ENCODE assay signal across 22 cellular contexts in the genomic region with DNA sequence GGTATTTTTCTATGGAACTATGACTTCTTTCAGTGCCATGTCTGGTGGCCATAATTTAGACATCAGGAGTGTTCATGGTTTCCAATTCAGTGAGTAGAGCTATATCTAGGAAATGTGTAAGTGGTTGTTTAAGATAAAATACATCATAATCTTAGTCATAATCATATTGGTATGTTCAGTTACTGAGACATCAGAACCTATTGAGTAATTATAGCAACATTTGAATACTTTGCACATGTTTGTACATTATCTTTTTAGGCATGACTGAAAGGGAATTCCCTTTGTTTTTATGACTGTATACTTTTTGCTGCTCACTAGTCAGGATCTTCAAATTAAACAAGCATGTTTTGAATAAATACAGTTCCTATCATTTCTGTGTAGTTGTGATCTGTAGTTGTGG.
DNase-seq lines count a peak whose midpoint lies in the region; ATAC-seq and TF ChIP-seq lines count a peak whose summit lies in the region.
"Had no signal": no experiment of that assay in that cellular context is flagged by ENCODE, and none has a peak within 500 bp of the region (broad histone marks: within the 10 kb centered on the region; RNA-seq: fewer than 3 reads in every experiment).

No MANE protein-coding gene starts in this region.

- TF ChIP-seq POLR2A in breast epithelium (IDR thresholded peaks at IDR 0.05), result no peak

- H3K36me3 Mint-ChIP-seq in MCF 10A (ENCODE audit: insufficient read depth, unreplicated experiment), result peaks cover 78% of the 10 kb centered on the region

- CTCF ChIA-PET in MCF 10A (lab: Yijun Ruan, JAX), result interaction anchor here (1.0 kb wide), 1 partner anchor 15 kb away, joined by 5 read pairs; no protein-coding TSS in a partner anchor

- H3K27ac ChIP-seq in breast epithelium, result no peak overlapping the region
- H3K27ac ChIP-seq: cardiac muscle cell, PC-9, skin epidermis, thyroid gland had no signal

- POLR2A ChIA-PET in MCF 10A (lab: Yijun Ruan, JAX), result interaction anchor here (2.0 kb wide), 1 partner anchor 10 kb away, joined by 5 read pairs; no protein-coding TSS in a partner anchor

- intact Hi-C loops in MCF 10A (cut with micrococcal nuclease) (no loop called here), breast epithelium (cut with DNase I; ENCODE audit: low total_unique reads) (no loop called here)

- no peaks in the 10 kb centered on the region for H3K9me3 Mint-ChIP-seq in MCF 10A (ENCODE audit: unreplicated experiment)
- H3K9me3 Mint-ChIP-seq in stimulated activated naive CD8-positive, alpha-beta T cell treated with anti-CD3 and anti-CD28 coated beads, Interleukin-15, amount 100 ng/mL, for 72 hours, result no peaks in the 10 kb centered on the region
- H3K9me3 Mint-ChIP-seq: activated naive CD4-positive, alpha-beta T cell treated with anti-CD3 and anti-CD28 coated beads, Interleukin-2, amount 10 ng/mL, durations not matched to agents 7 days and 5 days; H9 had no signal

- H3K27me3 Mint-ChIP-seq in MCF 10A (ENCODE audit: insufficient read depth, unreplicated experiment), result no peaks in the 10 kb centered on the region
- no peaks in the 10 kb centered on the region for H3K27me3 Mint-ChIP-seq in stimulated activated naive CD8-positive, alpha-beta T cell treated with anti-CD3 and anti-CD28 coated beads, Interleukin-15, amount 100 ng/mL, for 72 hours
- H3K27me3 Mint-ChIP-seq: activated naive CD4-positive, alpha-beta T cell treated with anti-CD3 and anti-CD28 coated beads, Interleukin-2, amount 10 ng/mL, durations not matched to agents 7 days and 5 days had no signal

- H3K4me1 Mint-ChIP-seq in MCF 10A (ENCODE audit: insufficient read depth, unreplicated experiment), result no peaks in the 10 kb centered on the region
- no peaks in the 10 kb centered on the region for H3K4me1 Mint-ChIP-seq in stimulated activated naive CD8-positive, alpha-beta T cell treated with anti-CD3 and anti-CD28 coated beads, Interleukin-15, amount 100 ng/mL, for 72 hours
- H3K4me1 Mint-ChIP-seq: activated naive CD4-positive, alpha-beta T cell treated with anti-CD3 and anti-CD28 coated beads, Interleukin-2, amount 10 ng/mL, durations not matched to agents 7 days and 5 days; H9 had no signal

- H3K27me3 ChIP-seq in breast epithelium, result no peaks in the 10 kb centered on the region
- H3K27me3 ChIP-seq: cardiac muscle cell, thyroid gland had no signal

- H3K9me3 ChIP-seq in breast epithelium, result no peaks in the 10 kb centered on the region
- H3K9me3 ChIP-seq: thyroid gland had no signal

- H3K4me1 ChIP-seq in breast epithelium, result no peaks in the 10 kb centered on the region
- H3K4me1 ChIP-seq: thyroid gland had no signal

- H3K4me3 Mint-ChIP-seq in MCF 10A (ENCODE audit: unreplicated experiment), result no peak overlapping the region
- H3K4me3 Mint-ChIP-seq in stimulated activated naive CD8-positive, alpha-beta T cell treated with anti-CD3 and anti-CD28 coated beads, Interleukin-15, amount 100 ng/mL, for 72 hours, result no peak overlapping the region
- H3K4me3 Mint-ChIP-seq: activated naive CD4-positive, alpha-beta T cell treated with anti-CD3 and anti-CD28 coated beads, Interleukin-2, amount 10 ng/mL, durations not matched to agents 7 days and 5 days; H9 had no signal

- no peaks in the 10 kb centered on the region for H3K36me3 ChIP-seq in breast epithelium

- TF ChIP-seq CTCF in MCF 10A (IDR thresholded peaks at IDR 0.05; ENCODE audit: unreplicated experiment) (no peak), breast epithelium (IDR thresholded peaks at IDR 0.05) (no peak)

- ATAC-seq in HG03442 (IDR thresholded peaks at IDR 0.05; ENCODE audit: unreplicated experiment), result peak; percentile 32
- ATAC-seq in stimulated activated naive CD8-positive, alpha-beta T cell treated with anti-CD3 and anti-CD28 coated beads, Interleukin-15, amount 100 ng/mL, for 72 hours, result peak; percentile 82
- no peak for ATAC-seq in HG02571 (IDR thresholded peaks at IDR 0.05; ENCODE audit: unreplicated experiment)
- ATAC-seq: left ventricle myocardium superior had no signal

- peak overlapping the region; percentile 6 for H3K27ac Mint-ChIP-seq in MCF 10A (ENCODE audit: low read depth, unreplicated experiment)
- no peak overlapping the region for H3K27ac Mint-ChIP-seq in stimulated activated naive CD8-positive, alpha-beta T cell treated with anti-CD3 and anti-CD28 coated beads, Interleukin-15, amount 100 ng/mL, for 72 hours
- H3K27ac Mint-ChIP-seq: activated naive CD4-positive, alpha-beta T cell treated with anti-CD3 and anti-CD28 coated beads, Interleukin-2, amount 10 ng/mL, durations not matched to agents 7 days and 5 days; H9 had no signal

- H3K4me3 ChIP-seq in breast epithelium, result no peak overlapping the region
- H3K4me3 ChIP-seq: cardiac muscle cell, PC-9, skin epidermis, thyroid gland had no signal

- no TSS peak for BruUV-seq in MCF 10A (replicated peaks; lab: Mats Ljungman, UMichigan)

- DNase-seq in MCF 10A (ENCODE audit: unreplicated experiment), result no peak
- no peak for DNase-seq in breast epithelium (ENCODE audit: low spot score in 2 of 2)
- peak; percentile 65 for DNase-seq in fibroblast of gingiva (ENCODE audit: low read depth)
- DNase-seq in stimulated activated naive CD8-positive, alpha-beta T cell treated with anti-CD3 and anti-CD28 coated beads, Interleukin-15, amount 100 ng/mL, for 72 hours, result no peak
- DNase-seq in dermis blood vessel endothelial cell, result no peak
- no peak for DNase-seq in RPMI8226
- DNase-seq: activated CD8-positive, alpha-beta memory T cell treated with anti-CD3 and anti-CD28 coated beads for 24 hours; activated naive CD4-positive, alpha-beta T cell treated with anti-CD3 and anti-CD28 coated beads, Interleukin-2, amount 10 ng/mL, durations not matched to agents 7 days and 5 days; AML-193; effector CD8-positive, alpha-beta T cell; H9; left ventricle myocardium superior; MV-4-11; NCI-H2081 treated with DMSO at 0.1 percent for 48 hours; NCI-H774; PC-9; stimulated activated CD4-positive, alpha-beta T cell treated with anti-CD3 and anti-CD28 coated beads, Interleukin-4, amount 100 ng/mL, for 4 hours; thyroid gland had no signal
